9 cellular contexts compared by ENCODE assay signal in genomic region chr16:19294156-19294649, GRCh38. TPM values are rescaled to one million over a fixed set of nuclear protein-coding genes. Genes with fewer than 3 reads are reported as not detected.
DNase-seq lines count a peak whose midpoint lies in the region; ATAC-seq, FAIRE-seq and TF ChIP-seq lines count a peak whose summit lies in the region.
"Had no signal": no experiment of that assay in that cellular context is flagged by ENCODE, and none has a peak within 500 bp of the region (broad histone marks: within the 10 kb centered on the region; RNA-seq: fewer than 3 reads in every experiment).

No MANE protein-coding gene starts in this region.

- TF ChIP-seq POLR2A in GM12891 (IDR thresholded peaks at IDR 0.05; ENCODE audit: low read depth, low read length): no peak

- intact Hi-C loops in dorsolateral prefrontal cortex (cut with DNase I): no loop called here

- no peak overlapping the region for H3K4me3 ChIP-seq in dorsolateral prefrontal cortex
- no peak overlapping the region for H3K4me3 ChIP-seq in coronary artery

- H3K27me3 ChIP-seq in dorsolateral prefrontal cortex: no peaks in the 10 kb centered on the region

- H3K27ac ChIP-seq in dorsolateral prefrontal cortex (peak overlapping the region in 30 of 59 donors; percentile 13 to 82 (median 52)), coronary artery (peak overlapping the region in 1 of 2 donors; percentile 41)

- peak; percentile 85 for ATAC-seq in GM21381 (IDR thresholded peaks at IDR 0.05; ENCODE audit: unreplicated experiment)

- peak; percentile 94 for FAIRE-seq in GM12891 (lab: Jason Lieb, UNC)

- no peak for TF ChIP-seq CTCF in dorsolateral prefrontal cortex (IDR thresholded peaks at IDR 0.05 in 54 of 56, conservative IDR thresholded peaks at IDR 0.05 in 2 of 56; ENCODE audit: low read depth in 1 of 56, partially characterized antibody in 56 of 56)
- no peak for TF ChIP-seq CTCF in coronary artery (IDR thresholded peaks at IDR 0.05)

- DNase-seq in GM12891 (ENCODE audit: insufficient read length, low spot score) (peak; percentile 50), HT1080 (ENCODE audit: low read depth) (peak; percentile 3), dorsolateral prefrontal cortex (peak in 7 of 10 donors; percentile 24 to 68 (median 48)), T-helper 9 cell (no peak), NCI-H1105 treated with DMSO at 0.1 percent for 48 hours (lab: John Stamatoyannopoulos, UW) (no peak), coronary artery (ENCODE audit: low spot score) (no peak)
- DNase-seq in stimulated activated CD4-positive, alpha-beta T cell treated with anti-CD3 and anti-CD28 coated beads, Interleukin-15, amount 100 ng/mL, for 48 hours (ENCODE audit: low read depth in 2 of 2): peak; percentile 36 to 46

TF ChIP-seq in GM12891, 5 proteins besides CTCF, POLR2A, EP300 and RAD21:
- TF ChIP-seq POLR2AphosphoS5 (IDR thresholded peaks at IDR 0.05; ENCODE audit: low read depth, low read length) (no peak), SPI1 (IDR thresholded peaks at IDR 0.05; ENCODE audit: low read depth, low read length) (peak; percentile 94), TAF1 (IDR thresholded peaks at IDR 0.05; ENCODE audit: low read depth, low read length) (no peak), PAX5 (IDR thresholded peaks at IDR 0.05; ENCODE audit: insufficient read depth, low read length, severe bottlenecking) (no peak), POU2F2 (IDR thresholded peaks at IDR 0.05; ENCODE audit: low read depth, low read length) (peak; percentile 75; the same call in 1 of the 2 replicates)

RNA-seq across cellular contexts. Expression of gene CLEC19A, which starts 8.7 kb away (rescaled TPM):
- 0.12 TPM for polyA plus RNA-seq in GM12891 (2012; ENCODE audit: low read depth, missing spikeins)
- total RNA-seq in HT1080 (2014; rRNA removed; shearing (Covaris generic)): not detected in 2 replicates
- not detected in 2 replicates for polyA plus RNA-seq in HT1080 (2015; cell fraction: cytosol; rRNA removed)
- polyA plus RNA-seq in HT1080 (2015; cell fraction: nucleus; rRNA removed): not detected in 2 replicates
- 1 to 10 TPM in 26 of 120 experiments, under 1 TPM in 79, not detected in 15; 0.18 to 3.5 (median 0.62) TPM for total RNA-seq in dorsolateral prefrontal cortex
- total RNA-seq: renal cortical epithelial cell had no signal

Comparison
In these comparisons a context has a peak if more than half of its experiments do, and no peak if none do; other contexts are left out.
1. DNase-seq: peak in GM12891 (single experiment), HT1080 (single experiment), dorsolateral prefrontal cortex (7 of 10) and stimulated activated CD4-positive, alpha-beta T cell treated with anti-CD3 and anti-CD28 coated beads, Interleukin-15, amount 100 ng/mL, for 48 hours (2 of 2); none in T-helper 9 cell (single experiment), NCI-H1105 treated with DMSO at 0.1 percent for 48 hours (single experiment) and coronary artery (single experiment).